In the genomic region with DNA sequence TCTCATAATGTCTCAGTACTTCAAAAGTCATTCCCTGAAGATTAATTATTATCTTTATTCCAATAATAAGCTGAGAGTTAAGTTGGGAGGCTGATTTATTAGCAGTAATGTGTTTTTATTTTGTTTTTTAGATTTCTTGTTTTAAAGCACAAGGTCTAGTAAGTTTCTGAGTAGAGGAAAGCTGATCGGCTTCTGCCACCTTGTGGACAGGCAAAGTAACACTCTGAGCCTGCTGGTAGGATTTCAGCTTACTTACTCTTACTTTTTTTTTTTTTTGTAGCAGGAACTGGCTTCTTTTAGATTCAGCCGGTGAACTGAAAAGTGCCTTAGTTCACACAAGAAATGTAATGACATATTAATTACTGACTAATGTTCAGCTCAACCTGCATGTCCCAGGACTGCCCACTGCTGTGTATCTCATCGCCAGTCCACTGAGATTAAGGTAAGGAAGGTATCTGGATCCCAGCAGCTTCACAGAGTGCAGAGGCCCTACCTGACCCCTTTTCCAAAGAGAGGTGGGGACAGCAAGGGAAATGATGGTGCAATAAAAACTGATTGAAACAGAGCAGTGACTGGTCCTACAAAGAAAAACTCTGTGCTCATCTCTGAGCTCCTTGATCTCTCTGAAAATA, we compare ENCODE assay signal across 8 cellular contexts.
DNase-seq lines count a peak whose midpoint lies in the region; ATAC-seq, FAIRE-seq and TF ChIP-seq lines count a peak whose summit lies in the region.

No MANE protein-coding gene starts in this region.

- intact Hi-C loops in MCF 10A (cut with micrococcal nuclease) = loop anchor here (1.0 to 10.0 kb wide), 3 partner anchors 260 to 875 kb away; no protein-coding TSS in a partner anchor

- DNase-seq in D721Med (ENCODE audit: insufficient read length, low spot score) (no peak), HuH-7 (ENCODE audit: low spot score) (peak; percentile 40), RCC 7860 (ENCODE audit: low spot score) (peak; percentile 39), MCF 10A (ENCODE audit: unreplicated experiment) (peak; percentile 68), iris pigment epithelial cell (ENCODE audit: low read depth) (peak; percentile 81), DMS153 treated with DMSO at 0.1 percent for 48 hours (lab: John Stamatoyannopoulos, UW; ENCODE audit: unreplicated experiment) (no peak)
- DNase-seq in stimulated activated CD4-positive, alpha-beta T cell treated with anti-CD3 and anti-CD28 coated beads, Interleukin-1b, Interleukin-23, amount 100 ng/mL, for 48 hours = peak; percentile 42

- no peak overlapping the region for H3K4me3 Mint-ChIP-seq in MCF 10A (ENCODE audit: unreplicated experiment)

- FAIRE-seq in D721Med (lab: Jason Lieb, UNC) (no peak), RCC 7860 (lab: Jason Lieb, UNC) (peak; percentile 75)

- no peaks in the 10 kb centered on the region for H3K9me3 Mint-ChIP-seq in MCF 10A (ENCODE audit: unreplicated experiment)

- CTCF ChIA-PET in MCF 10A (lab: Yijun Ruan, JAX) = interaction anchor here (0.6 to 10.1 kb wide), 77 partner anchors 8 to 961 kb away, joined by 3 to 332 read pairs (median 4); partner anchors contain the start of gene GBA3

- H3K27ac Mint-ChIP-seq in MCF 10A (ENCODE audit: low read depth, unreplicated experiment) = no peak overlapping the region

- peaks cover 9% of the 10 kb centered on the region for H3K36me3 Mint-ChIP-seq in MCF 10A (ENCODE audit: insufficient read depth, unreplicated experiment)

- POLR2A ChIA-PET in MCF 10A (lab: Yijun Ruan, JAX) = interaction anchor here (0.9 to 1.6 kb wide), 3 partner anchors 14 to 604 kb away, joined by 3 to 9 read pairs (median 4); no protein-coding TSS in a partner anchor

- peaks cover 6% of the 10 kb centered on the region for H3K4me1 Mint-ChIP-seq in MCF 10A (ENCODE audit: insufficient read depth, unreplicated experiment)

- no peaks in the 10 kb centered on the region for H3K27me3 Mint-ChIP-seq in MCF 10A (ENCODE audit: insufficient read depth, unreplicated experiment)

- BruUV-seq in MCF 10A (replicated peaks; lab: Mats Ljungman, UMichigan) = no TSS peak

- peak; percentile 89 for TF ChIP-seq CTCF in D721Med (IDR thresholded peaks at IDR 0.05; ENCODE audit: insufficient read depth, missing control alignments)
- peak; percentile 71 for TF ChIP-seq CTCF in MCF 10A (IDR thresholded peaks at IDR 0.05; ENCODE audit: unreplicated experiment)

- ATAC-seq in GM19397 (IDR thresholded peaks at IDR 0.05; ENCODE audit: unreplicated experiment) = peak; percentile 66

Comparison
In these comparisons a context has a peak if more than half of its experiments do, and no peak if none do; other contexts are left out.
1. DNase-seq: peak in HuH-7 (single experiment), RCC 7860 (single experiment), MCF 10A (single experiment), iris pigment epithelial cell (single experiment) and stimulated activated CD4-positive, alpha-beta T cell treated with anti-CD3 and anti-CD28 coated beads, Interleukin-1b, Interleukin-23, amount 100 ng/mL, for 48 hours (single experiment); none in D721Med (single experiment) and DMS153 treated with DMSO at 0.1 percent for 48 hours (single experiment).